In the genomic region with DNA sequence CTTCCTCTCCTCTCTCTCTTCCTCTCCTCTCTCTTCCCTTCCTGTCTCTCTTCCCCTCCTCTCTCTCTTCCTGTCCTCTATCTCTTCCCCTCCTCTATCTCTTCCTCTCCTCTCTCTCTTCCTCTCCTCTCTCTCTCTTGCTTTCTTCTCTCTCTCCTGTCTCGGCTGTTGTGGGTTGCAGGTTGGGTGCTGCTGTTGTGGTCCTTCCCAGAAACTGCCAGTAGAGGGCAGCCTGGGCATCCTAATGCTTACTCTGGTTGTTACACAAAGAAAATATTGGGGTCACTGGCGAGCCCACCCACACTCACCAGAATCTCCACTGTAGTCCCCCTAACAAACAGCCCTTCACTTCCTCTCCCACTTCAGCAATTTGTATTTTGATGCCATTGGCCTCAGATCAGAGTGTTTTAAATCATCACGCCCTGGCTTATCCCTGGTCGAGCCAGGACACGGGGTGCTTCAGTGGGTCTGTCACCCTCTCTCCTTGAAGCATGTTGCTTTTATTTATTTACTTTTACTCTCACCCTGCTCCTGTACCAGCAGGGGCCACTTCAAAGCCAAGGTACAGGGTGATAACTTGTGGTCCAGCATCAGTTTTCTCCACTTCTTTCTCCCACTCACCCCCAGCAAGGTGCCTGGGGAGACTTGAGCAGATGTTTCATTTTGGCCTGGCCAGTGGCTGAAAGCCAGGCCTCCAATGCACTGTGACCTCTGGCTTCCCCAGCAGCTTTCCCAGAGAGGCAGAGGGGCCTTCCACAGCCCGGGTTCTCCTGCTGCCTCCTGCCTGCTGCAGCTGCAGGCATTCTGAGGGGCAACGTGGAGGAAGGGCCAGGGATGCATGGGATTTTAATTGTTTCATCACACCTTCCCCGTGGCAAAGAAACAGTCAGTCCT, we compare ENCODE assay signal across 8 cellular contexts. TPM values are rescaled to one million over a fixed set of nuclear protein-coding genes. Genes with fewer than 3 reads are reported as not detected.
DNase-seq lines count a peak whose midpoint lies in the region; ATAC-seq, FAIRE-seq and TF ChIP-seq lines count a peak whose summit lies in the region.

No MANE protein-coding gene starts in this region.

- H3K4me1 Mint-ChIP-seq in glutamatergic neuron (ENCODE audit: low read depth, unreplicated experiment), result peaks cover 33% of the 10 kb centered on the region

- H3K4me3 ChIP-seq in Peyer's patch (no peak overlapping the region), psoas muscle (no peak overlapping the region)

- no peaks in the 10 kb centered on the region for H3K36me3 Mint-ChIP-seq in glutamatergic neuron (ENCODE audit: unreplicated experiment)

- H3K9me3 ChIP-seq in Peyer's patch, result no peaks in the 10 kb centered on the region
- no peaks in the 10 kb centered on the region for H3K9me3 ChIP-seq in psoas muscle

- intact Hi-C loops in psoas muscle (cut with DNase I), result loop anchor here (1.0 to 5.0 kb wide), 3 partner anchors 101 to 176 kb away; a partner anchor contains a TSS

- peaks cover 4% of the 10 kb centered on the region for H3K27me3 Mint-ChIP-seq in glutamatergic neuron (ENCODE audit: unreplicated experiment)

- peak; percentile 88 for FAIRE-seq in GM19239 (lab: Jason Lieb, UNC)

- ATAC-seq in psoas muscle, result peak in 2 of 4 donors; percentile 44 to 49
- no peak for ATAC-seq in GM21737 (IDR thresholded peaks at IDR 0.05; ENCODE audit: unreplicated experiment)
- no peak for ATAC-seq in HG03521 (IDR thresholded peaks at IDR 0.05; ENCODE audit: unreplicated experiment)

- H3K36me3 ChIP-seq in Peyer's patch (peaks cover 0 to 13% (median 0%) of the 10 kb centered on the region in 3 donors), psoas muscle (ENCODE audit: insufficient read depth in 1 of 2, low read depth in 1 of 2) (peaks cover 0 to 38% of the 10 kb centered on the region in 2 donors)

- 47 to 54% (median 53%) methylated on average over 8 of the region's 8 CpGs for WGBS in psoas muscle, 3 donors

- DNase-seq in AG20443 (ENCODE audit: low spot score) (peak; percentile 72), GM19239 (ENCODE audit: insufficient read length, low spot score) (no peak), Peyer's patch (peak; percentile 56 to 85 (median 74)), glutamatergic neuron (peak; percentile 85), psoas muscle (peak; percentile 54 to 74)
- peak; percentile 64 for DNase-seq in activated naive CD4-positive, alpha-beta T cell treated with anti-CD3 and anti-CD28 coated beads, Interleukin-2, amount 50 U/mL, for 16 hours

- H3K9me3 Mint-ChIP-seq in glutamatergic neuron (ENCODE audit: unreplicated experiment), result peaks cover 14% of the 10 kb centered on the region

- H3K27ac Mint-ChIP-seq in glutamatergic neuron (ENCODE audit: unreplicated experiment), result peak overlapping the region; percentile 84

- H3K4me1 ChIP-seq in Peyer's patch (peaks cover 0 to 35% (median 2%) of the 10 kb centered on the region in 4 donors), psoas muscle (peaks cover 12% of the 10 kb centered on the region)

- peak; percentile 50 to 83 (median 78) for TF ChIP-seq CTCF in Peyer's patch (IDR thresholded peaks at IDR 0.05)
- TF ChIP-seq CTCF in glutamatergic neuron (IDR thresholded peaks at IDR 0.05; ENCODE audit: partially characterized antibody, unreplicated experiment), result peak; percentile 74
- TF ChIP-seq CTCF in psoas muscle (IDR thresholded peaks at IDR 0.05), result peak; percentile 75

- no peak for TF ChIP-seq POLR2A in Peyer's patch (IDR thresholded peaks at IDR 0.05)

- H3K27ac ChIP-seq in Peyer's patch (no peak overlapping the region), psoas muscle (no peak overlapping the region)

- peak overlapping the region; percentile 71 for H3K4me3 Mint-ChIP-seq in glutamatergic neuron (ENCODE audit: unreplicated experiment)

- H3K27me3 ChIP-seq in Peyer's patch, result no peaks in the 10 kb centered on the region
- no peaks in the 10 kb centered on the region for H3K27me3 ChIP-seq in psoas muscle (ENCODE audit: insufficient read depth in 3 of 3, low read length in 2 of 3)

RNA-seq across cellular contexts. Expression of a gene that starts 4.7 kb away (rescaled TPM):
- total RNA-seq in Peyer's patch, result 100 to 1,000 TPM in 3 of 4 donors, 10 to 100 TPM in 1; 13.2 to 142 (median 134) TPM
- total RNA-seq in glutamatergic neuron (ENCODE audit: unreplicated experiment), result 69.9 TPM
- 1 to 10 TPM; 2.5 to 6.5 (median 4.4) TPM for total RNA-seq in psoas muscle
- polyA plus RNA-seq in psoas muscle, result 1 to 10 TPM; 4.2 to 6.4 (median 5.9) TPM

RNA-seq across cellular contexts. Expression of a gene that starts 19.7 kb away (rescaled TPM):
- 10 to 100 TPM; 25.6 to 80.0 (median 42.7) TPM for total RNA-seq in Peyer's patch
- 107 TPM for total RNA-seq in glutamatergic neuron (ENCODE audit: unreplicated experiment)
- 10 to 100 TPM; 10.1 to 26.0 (median 17.8) TPM for total RNA-seq in psoas muscle
- polyA plus RNA-seq in psoas muscle, result 10 to 100 TPM; 17.0 to 30.7 (median 28.3) TPM

RNA-seq across cellular contexts. Expression of a gene that starts 20.4 kb away (rescaled TPM):
- total RNA-seq in Peyer's patch (10 to 100 TPM in 2 of 4 donors, 1 to 10 TPM in 2; 3.3 to 12.1 (median 8.4) TPM), glutamatergic neuron (ENCODE audit: unreplicated experiment) (13.9 TPM), psoas muscle (1 to 10 TPM; 5.3 to 8.8 (median 7.9) TPM)
- polyA plus RNA-seq in psoas muscle, result 1 to 10 TPM; 2.0 to 6.6 (median 3.4) TPM

RNA-seq across cellular contexts. Expression of a gene that starts 49.9 kb away (rescaled TPM):
- total RNA-seq in Peyer's patch (1 to 10 TPM in 2 of 4 donors, not detected in 2; 1.1 to 2.8 TPM), glutamatergic neuron (ENCODE audit: unreplicated experiment) (0.91 TPM), psoas muscle (not detected)
- polyA plus RNA-seq in psoas muscle, result not detected
